8 cellular contexts compared by ENCODE assay signal in genomic region chr16:1769402-1770300, GRCh38. TPM values are rescaled to one million over a fixed set of nuclear protein-coding genes. Genes with fewer than 3 reads are reported as not detected.
DNase-seq lines count a peak whose midpoint lies in the region; ATAC-seq and TF ChIP-seq lines count a peak whose summit lies in the region.

No MANE protein-coding gene starts in this region.

- peaks cover 34% of the 10 kb centered on the region for H3K79me2 ChIP-seq in mammary epithelial cell (ENCODE audit: insufficient read depth, low read length)

- no peak overlapping the region for H3K27ac ChIP-seq in mammary epithelial cell (ENCODE audit: insufficient read depth, low read depth, low read length)
- peak overlapping the region; percentile 94 for H3K27ac ChIP-seq in lower lobe of right lung
- H3K27ac ChIP-seq in transverse colon, result peak overlapping the region; percentile 95 to 97 (median 96)

- no peak for TF ChIP-seq EP300 in transverse colon (IDR thresholded peaks at IDR 0.05; ENCODE audit: low read depth)

- no peak overlapping the region for H2AFZ ChIP-seq in mammary epithelial cell (ENCODE audit: low read depth, low read length)

- peaks cover 7% of the 10 kb centered on the region for H3K4me1 Mint-ChIP-seq in MCF 10A (ENCODE audit: insufficient read depth, unreplicated experiment)

- H3K9me3 ChIP-seq in mammary epithelial cell (replicated peaks; ENCODE audit: insufficient read depth, low read length) (no peaks in the 10 kb centered on the region), lower lobe of right lung (no peaks in the 10 kb centered on the region), transverse colon (no peaks in the 10 kb centered on the region)

- CTCF ChIA-PET in MCF 10A (lab: Yijun Ruan, JAX) (interaction anchor here (0.6 to 1.0 kb wide), 2 partner anchors 24 to 62 kb away, joined by 3 to 4 read pairs; no protein-coding TSS in a partner anchor), mammary epithelial cell (lab: Charles Lee; ENCODE audit: low non-redundant PET) (interaction anchor here (0.7 kb wide), 1 partner anchor 25 kb away, joined by 3 read pairs; no protein-coding TSS in a partner anchor)

- BruUV-seq in MCF 10A (replicated peaks; lab: Mats Ljungman, UMichigan) (no TSS peak), mammary epithelial cell (replicated peaks; lab: Mats Ljungman, UMichigan) (no TSS peak)

- H3K27ac Mint-ChIP-seq in MCF 10A (ENCODE audit: low read depth, unreplicated experiment), result peak overlapping the region; percentile 66
- H3K27ac Mint-ChIP-seq in activated naive CD4-positive, alpha-beta T cell treated with anti-CD3 and anti-CD28 coated beads, Interleukin-2, amount 50 U/mL, for 72 hours, result peak overlapping the region; percentile 84 to 92

- H3K4me2 ChIP-seq in mammary epithelial cell (ENCODE audit: insufficient read depth, low read depth, low read length), result no peak overlapping the region

- H3K4me3 Mint-ChIP-seq in MCF 10A (ENCODE audit: unreplicated experiment), result peak overlapping the region; percentile 80

- intact Hi-C loops in MCF 10A (cut with micrococcal nuclease), result loop anchor here (2.0 kb wide), 1 partner anchor 25 kb away; no protein-coding TSS in a partner anchor
- intact Hi-C loops in mammary epithelial cell (cut with micrococcal nuclease), result loop anchor here (2.0 to 5.0 kb wide), 5 partner anchors 77 to 342 kb away; partner anchors contain the start of genes CRAMP1, IFT140, JPT2 and TELO2
- intact Hi-C loops in lower lobe of right lung (cut with DNase I), result no loop called here
- intact Hi-C loops in transverse colon (cut with DNase I; ENCODE audit: low total_unique reads), result no loop called here

- WGBS in mammary epithelial cell (ENCODE audit: low coverage, missing lambda C conversion rate), result 92% methylated on average over 24 of the region's 27 CpGs
- WGBS in transverse colon (ENCODE audit: low coverage in 1 of 2), 2 donors, result 50 to 71% methylated on average over 2 to 22 of the region's 27 CpGs

- no peak overlapping the region for H3K4me3 ChIP-seq in mammary epithelial cell (replicated peaks in 1 of 3; ENCODE audit: insufficient read depth in 1 of 3, low read depth in 2 of 3, low read length in 3 of 3)
- H3K4me3 ChIP-seq in lower lobe of right lung, result peak overlapping the region; percentile 98
- H3K4me3 ChIP-seq in transverse colon, result peak overlapping the region in 2 of 4 donors; percentile 91 to 94

- no peaks in the 10 kb centered on the region for H3K27me3 Mint-ChIP-seq in MCF 10A (ENCODE audit: insufficient read depth, unreplicated experiment)

- in situ Hi-C loops in mammary epithelial cell (cut with MboI; ENCODE audit: low sequenced_read_pairs in 2 of 2) (no loop called here), transverse colon (cut with MboI; ENCODE audit: low pct_ligation_motif_present in 1 of 4, low pct_unique_long_range_greater_than_20kb in 1 of 4, low sequenced_read_pairs in 3 of 4) (no loop called here)

- peaks cover 68% of the 10 kb centered on the region for H3K36me3 Mint-ChIP-seq in MCF 10A (ENCODE audit: insufficient read depth, unreplicated experiment)
- H3K36me3 Mint-ChIP-seq in activated naive CD4-positive, alpha-beta T cell treated with anti-CD3 and anti-CD28 coated beads, Interleukin-2, amount 50 U/mL, for 72 hours, result peaks cover 11 to 15% of the 10 kb centered on the region in 2 donors

- TF ChIP-seq POLR2A in transverse colon (IDR thresholded peaks at IDR 0.05), result no peak

- peaks cover 23% of the 10 kb centered on the region for H3K4me1 ChIP-seq in mammary epithelial cell (ENCODE audit: insufficient read depth, low read length)
- H3K4me1 ChIP-seq in lower lobe of right lung, result peaks cover 32% of the 10 kb centered on the region
- peaks cover 14 to 40% (median 30%) of the 10 kb centered on the region in 4 donors for H3K4me1 ChIP-seq in transverse colon

- H3K36me3 ChIP-seq in mammary epithelial cell (ENCODE audit: insufficient read depth, low read length) (peaks cover 2% of the 10 kb centered on the region), lower lobe of right lung (peaks cover 54% of the 10 kb centered on the region), transverse colon (peaks cover 0 to 7% (median 0%) of the 10 kb centered on the region in 4 donors)

- no peaks in the 10 kb centered on the region for H3K9me3 Mint-ChIP-seq in MCF 10A (ENCODE audit: unreplicated experiment)
- no peaks in the 10 kb centered on the region for H3K9me3 Mint-ChIP-seq in activated naive CD4-positive, alpha-beta T cell treated with anti-CD3 and anti-CD28 coated beads, Interleukin-2, amount 50 U/mL, for 72 hours

- dilution Hi-C loops in mammary epithelial cell (cut with HindIII; ENCODE audit: low sequenced_read_pairs), result no loop called here

- H3K9ac ChIP-seq in mammary epithelial cell (ENCODE audit: insufficient read depth, low read length), result no peak overlapping the region

- DNase-seq in MCF 10A (ENCODE audit: unreplicated experiment) (no peak), mammary epithelial cell (no peak), lower lobe of right lung (no peak), transverse colon (no peak)
- no peak for DNase-seq in activated naive CD4-positive, alpha-beta T cell treated with anti-CD3 and anti-CD28 coated beads, Interleukin-2, amount 50 U/mL, for 72 hours (ENCODE audit: low spot score in 2 of 2)
- no peak for DNase-seq in central memory CD4-positive, alpha-beta T cell
- DNase-seq in stimulated activated naive CD4-positive, alpha-beta T cell treated with Interleukin-2 at 50 U/mL for 16 hours (lab: John Stamatoyannopoulos, UW), result no peak

- no peak for ATAC-seq in activated naive CD4-positive, alpha-beta T cell treated with anti-CD3 and anti-CD28 coated beads, Interleukin-2, amount 50 U/mL, for 72 hours
- ATAC-seq in lower lobe of right lung, result no peak
- no peak for ATAC-seq in HG02840 (IDR thresholded peaks at IDR 0.05; ENCODE audit: low FRiP score, unreplicated experiment)

- H3K27me3 ChIP-seq in mammary epithelial cell (ENCODE audit: insufficient read depth, low read length), result no peaks in the 10 kb centered on the region
- H3K27me3 ChIP-seq in lower lobe of right lung (ENCODE audit: low read depth), result no peaks in the 10 kb centered on the region
- no peaks in the 10 kb centered on the region for H3K27me3 ChIP-seq in transverse colon

- POLR2A ChIA-PET in MCF 10A (lab: Yijun Ruan, JAX), result interaction anchor here (0.7 to 7.7 kb wide), 11 partner anchors 12 to 190 kb away, joined by 3 to 137 read pairs (median 18); partner anchors contain the start of genes JPT2, MAPK8IP3, NDUFB10 and NUBP2

- no peak for TF ChIP-seq CTCF in MCF 10A (IDR thresholded peaks at IDR 0.05; ENCODE audit: unreplicated experiment)
- TF ChIP-seq CTCF in mammary epithelial cell (conservative IDR thresholded peaks at IDR 0.05 in 1 of 2, IDR thresholded peaks at IDR 0.05 in 1 of 2; ENCODE audit: extremely low read depth in 1 of 2, insufficient read depth in 1 of 2, low read depth in 1 of 2, low read length in 2 of 2), result no peak
- TF ChIP-seq CTCF in lower lobe of right lung (IDR thresholded peaks at IDR 0.05), result no peak
- no peak for TF ChIP-seq CTCF in transverse colon (IDR thresholded peaks at IDR 0.05)

- no peaks in the 10 kb centered on the region for H4K20me1 ChIP-seq in mammary epithelial cell (ENCODE audit: insufficient read depth, low read length)

RNA-seq across cellular contexts. Expression of gene NME3, which starts 1.7 kb away (rescaled TPM):
- total RNA-seq in MCF 10A (2022) (44.0 and 44.8 TPM in 2 replicates), mammary epithelial cell (10 to 100 TPM; 23.4 to 26.2 TPM), lower lobe of right lung (56.5 TPM), transverse colon (100 to 1,000 TPM; 116 to 286 (median 132) TPM)
- polyA plus RNA-seq in mammary epithelial cell, result 18.8 TPM
- 1.4 TPM for polyA minus RNA-seq in mammary epithelial cell
- total RNA-seq in activated naive CD4-positive, alpha-beta T cell treated with anti-CD3 and anti-CD28 coated beads, Interleukin-2, amount 50 U/mL, for 72 hours, result 10 to 100 TPM; 30.9 to 55.6 TPM

RNA-seq across cellular contexts. Expression of gene EME2, which starts 3.0 kb away (rescaled TPM):
- total RNA-seq in MCF 10A (2022) (20.6 TPM in 2 replicates), mammary epithelial cell (10 to 100 TPM; 17.2 to 29.0 TPM), lower lobe of right lung (15.5 TPM), transverse colon (100 to 1,000 TPM in 1 of 4 donors, 10 to 100 TPM in 3; 23.6 to 173 (median 45.4) TPM)
- polyA plus RNA-seq in mammary epithelial cell, result 7.0 TPM
- 2.3 TPM for polyA minus RNA-seq in mammary epithelial cell
- 10 to 100 TPM; 21.9 to 24.0 TPM for total RNA-seq in activated naive CD4-positive, alpha-beta T cell treated with anti-CD3 and anti-CD28 coated beads, Interleukin-2, amount 50 U/mL, for 72 hours

RNA-seq across cellular contexts. Expression of gene MRPS34, which starts 3.3 kb away (rescaled TPM):
- total RNA-seq in MCF 10A (2022), result 82.2 and 102 TPM in 2 replicates
- 10 to 100 TPM; 34.7 to 99.4 TPM for total RNA-seq in mammary epithelial cell
- 90.3 TPM for polyA plus RNA-seq in mammary epithelial cell
- 59.3 TPM for polyA minus RNA-seq in mammary epithelial cell
- 100 to 1,000 TPM; 106 to 180 TPM for total RNA-seq in activated naive CD4-positive, alpha-beta T cell treated with anti-CD3 and anti-CD28 coated beads, Interleukin-2, amount 50 U/mL, for 72 hours
- 58.0 TPM for total RNA-seq in lower lobe of right lung
- 100 to 1,000 TPM; 102 to 253 (median 121) TPM for total RNA-seq in transverse colon

RNA-seq across cellular contexts. Expression of gene SPSB3, which starts 12.7 kb away (rescaled TPM):
- total RNA-seq in MCF 10A (2022) (21.6 and 22.2 TPM in 2 replicates), mammary epithelial cell (10 to 100 TPM; 20.9 to 43.0 TPM), lower lobe of right lung (44.2 TPM), transverse colon (100 to 1,000 TPM; 101 to 289 (median 125) TPM)
- 23.2 TPM for polyA plus RNA-seq in mammary epithelial cell
- polyA minus RNA-seq in mammary epithelial cell, result 2.4 TPM
- total RNA-seq in activated naive CD4-positive, alpha-beta T cell treated with anti-CD3 and anti-CD28 coated beads, Interleukin-2, amount 50 U/mL, for 72 hours, result 10 to 100 TPM; 19.1 to 29.2 TPM

RNA-seq across cellular contexts. Expression of gene NUBP2, which starts 13.1 kb away (rescaled TPM):
- total RNA-seq in MCF 10A (2022), result 71.3 and 73.9 TPM in 2 replicates
- total RNA-seq in mammary epithelial cell, result 10 to 100 TPM; 64.3 to 67.0 TPM
- polyA plus RNA-seq in mammary epithelial cell, result 56.6 TPM
- 5.5 TPM for polyA minus RNA-seq in mammary epithelial cell
- 10 to 100 TPM; 41.0 to 48.3 TPM for total RNA-seq in activated naive CD4-positive, alpha-beta T cell treated with anti-CD3 and anti-CD28 coated beads, Interleukin-2, amount 50 U/mL, for 72 hours
- 36.0 TPM for total RNA-seq in lower lobe of right lung
- 100 to 1,000 TPM in 1 of 4 donors, 10 to 100 TPM in 3; 15.3 to 165 (median 59.6) TPM for total RNA-seq in transverse colon

Comparison
In these comparisons a context has a peak if more than half of its experiments do, and no peak if none do; other contexts are left out.
1. intact Hi-C loops: an anchor here in MCF 10A (2.0 kb wide) and mammary epithelial cell (2.0 to 5.0 kb wide); none called in lower lobe of right lung and transverse colon.